17 cellular contexts compared by ENCODE assay signal in the genomic region with DNA sequence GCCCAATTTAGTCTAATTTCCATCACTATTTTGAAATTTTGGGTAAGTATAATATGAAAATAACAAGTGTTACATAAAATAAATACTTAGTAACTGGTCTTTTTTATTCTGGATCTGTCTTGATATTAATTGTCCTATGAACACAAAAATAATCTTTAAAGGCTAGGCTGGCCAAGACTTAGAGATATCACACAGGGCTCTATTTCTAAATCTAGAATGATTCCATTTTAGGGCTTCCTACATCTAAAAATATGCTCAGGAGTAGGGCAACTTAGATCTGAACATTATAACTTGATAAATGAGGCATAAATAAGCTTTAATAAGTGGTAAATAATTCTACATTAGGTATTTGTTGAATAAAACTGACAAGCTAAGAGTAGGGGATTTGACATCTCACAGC.
"Had no signal": no experiment of that assay in that cellular context is flagged by ENCODE, and none has a peak within 500 bp of the region (broad histone marks: within the 10 kb centered on the region; RNA-seq: fewer than 3 reads in every experiment).

No MANE protein-coding gene starts in this region.

- H3K36me3 ChIP-seq: uterus had no signal

- ATAC-seq: effector memory CD8-positive, alpha-beta T cell; lower lobe of right lung had no signal

- H3K4me1 ChIP-seq: esophagus squamous epithelium, lower lobe of right lung, tibial nerve, uterus had no signal

- H3K9me3 Mint-ChIP-seq: effector memory CD8-positive, alpha-beta T cell; nephron; stimulated activated naive CD8-positive, alpha-beta T cell treated with anti-CD3 and anti-CD28 coated beads, Interleukin-15, Interleukin-2, amounts not matched to agents 100 ng/mL and 50 ng/mL, for 24 hours had no signal

- H3K27me3 ChIP-seq: esophagus squamous epithelium, tibial nerve, uterus had no signal

- H3K27me3 Mint-ChIP-seq: effector memory CD8-positive, alpha-beta T cell; stimulated activated naive CD8-positive, alpha-beta T cell treated with anti-CD3 and anti-CD28 coated beads, Interleukin-15, Interleukin-2, amounts not matched to agents 100 ng/mL and 50 ng/mL, for 24 hours had no signal

- H3K4me3 Mint-ChIP-seq: effector memory CD8-positive, alpha-beta T cell; nephron; stimulated activated naive CD8-positive, alpha-beta T cell treated with anti-CD3 and anti-CD28 coated beads, Interleukin-15, Interleukin-2, amounts not matched to agents 100 ng/mL and 50 ng/mL, for 24 hours had no signal

- H3K27ac Mint-ChIP-seq: effector memory CD8-positive, alpha-beta T cell; nephron; stimulated activated naive CD8-positive, alpha-beta T cell treated with anti-CD3 and anti-CD28 coated beads, Interleukin-15, Interleukin-2, amounts not matched to agents 100 ng/mL and 50 ng/mL, for 24 hours had no signal

- H3K4me1 Mint-ChIP-seq: nephron had no signal

- FAIRE-seq: bronchial epithelial cell had no signal

- DNase-seq: activated CD4-positive, alpha-beta T cell treated with anti-CD3 and anti-CD28 coated beads, Interleukin-2, amount 50 U/mL, for 48 hours; activated naive CD4-positive, alpha-beta T cell; dermis blood vessel endothelial cell; effector memory CD8-positive, alpha-beta T cell; esophagus squamous epithelium; lower lobe of right lung; nucleus accumbens; posterior cingulate gyrus; stimulated activated CD4-positive, alpha-beta T cell treated with anti-CD3 and anti-CD28 coated beads, Interleukin-12 subunit alpha, Interleukin-12 subunit beta, amount 100 ng/mL, for 4 hours; stimulated activated CD4-positive, alpha-beta T cell treated with anti-CD3 and anti-CD28 coated beads, Interleukin-2, amount 100 ng/mL, for 24 hours; T-helper 2 cell; uterus; WERI-Rb-1 had no signal

- H3K4me3 ChIP-seq: esophagus squamous epithelium, lower lobe of right lung, tibial nerve, uterus had no signal

- H3K9me3 ChIP-seq: esophagus squamous epithelium, lower lobe of right lung, tibial nerve, uterus had no signal

- H3K27ac ChIP-seq: esophagus squamous epithelium, lower lobe of right lung, tibial nerve, uterus, WERI-Rb-1 had no signal
